Comparison of ENCODE assay signal across 1 cellular context in genomic region chr4:181770971-181771370, GRCh38.
TF ChIP-seq lines count a peak whose summit lies in the region.

No MANE protein-coding gene starts in this region.

TF ChIP-seq in IMR-90, 13 proteins besides CTCF, POLR2A, EP300 and RAD21 (continued from another document):
- TF ChIP-seq RCOR1 (IDR thresholded peaks at IDR 0.05; ENCODE audit: insufficient replicate concordance, low read length) (no peak), CHD1 (IDR thresholded peaks at IDR 0.05; ENCODE audit: low read depth, low read length) (no peak), MAZ (IDR thresholded peaks at IDR 0.05; ENCODE audit: borderline replicate concordance, low read depth, low read length) (no peak), BHLHE40 (IDR thresholded peaks at IDR 0.05; ENCODE audit: low read depth, low read length) (no peak), NFE2L2 (IDR thresholded peaks at IDR 0.05; ENCODE audit: low read depth, low read length) (no peak), MXI1 (IDR thresholded peaks at IDR 0.05; ENCODE audit: borderline replicate concordance, low read depth, low read length) (no peak), MAFK (IDR thresholded peaks at IDR 0.05; ENCODE audit: low read depth, low read length) (no peak), RFX5 (IDR thresholded peaks at IDR 0.05; ENCODE audit: low read depth, low read length) (no peak)
- TF ChIP-seq, protein P1, sequence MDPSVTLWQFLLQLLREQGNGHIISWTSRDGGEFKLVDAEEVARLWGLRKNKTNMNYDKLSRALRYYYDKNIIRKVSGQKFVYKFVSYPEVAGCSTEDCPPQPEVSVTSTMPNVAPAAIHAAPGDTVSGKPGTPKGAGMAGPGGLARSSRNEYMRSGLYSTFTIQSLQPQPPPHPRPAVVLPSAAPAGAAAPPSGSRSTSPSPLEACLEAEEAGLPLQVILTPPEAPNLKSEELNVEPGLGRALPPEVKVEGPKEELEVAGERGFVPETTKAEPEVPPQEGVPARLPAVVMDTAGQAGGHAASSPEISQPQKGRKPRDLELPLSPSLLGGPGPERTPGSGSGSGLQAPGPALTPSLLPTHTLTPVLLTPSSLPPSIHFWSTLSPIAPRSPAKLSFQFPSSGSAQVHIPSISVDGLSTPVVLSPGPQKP (IDR thresholded peaks at IDR 0.05; ENCODE audit: borderline replicate concordance, low read depth, low read length), result no peak
- TF ChIP-seq, protein P2, sequence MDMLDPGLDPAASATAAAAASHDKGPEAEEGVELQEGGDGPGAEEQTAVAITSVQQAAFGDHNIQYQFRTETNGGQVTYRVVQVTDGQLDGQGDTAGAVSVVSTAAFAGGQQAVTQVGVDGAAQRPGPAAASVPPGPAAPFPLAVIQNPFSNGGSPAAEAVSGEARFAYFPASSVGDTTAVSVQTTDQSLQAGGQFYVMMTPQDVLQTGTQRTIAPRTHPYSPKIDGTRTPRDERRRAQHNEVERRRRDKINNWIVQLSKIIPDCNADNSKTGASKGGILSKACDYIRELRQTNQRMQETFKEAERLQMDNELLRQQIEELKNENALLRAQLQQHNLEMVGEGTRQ (IDR thresholded peaks at IDR 0.05; ENCODE audit: low read depth, low read length), result no peak
